In the genomic region with DNA sequence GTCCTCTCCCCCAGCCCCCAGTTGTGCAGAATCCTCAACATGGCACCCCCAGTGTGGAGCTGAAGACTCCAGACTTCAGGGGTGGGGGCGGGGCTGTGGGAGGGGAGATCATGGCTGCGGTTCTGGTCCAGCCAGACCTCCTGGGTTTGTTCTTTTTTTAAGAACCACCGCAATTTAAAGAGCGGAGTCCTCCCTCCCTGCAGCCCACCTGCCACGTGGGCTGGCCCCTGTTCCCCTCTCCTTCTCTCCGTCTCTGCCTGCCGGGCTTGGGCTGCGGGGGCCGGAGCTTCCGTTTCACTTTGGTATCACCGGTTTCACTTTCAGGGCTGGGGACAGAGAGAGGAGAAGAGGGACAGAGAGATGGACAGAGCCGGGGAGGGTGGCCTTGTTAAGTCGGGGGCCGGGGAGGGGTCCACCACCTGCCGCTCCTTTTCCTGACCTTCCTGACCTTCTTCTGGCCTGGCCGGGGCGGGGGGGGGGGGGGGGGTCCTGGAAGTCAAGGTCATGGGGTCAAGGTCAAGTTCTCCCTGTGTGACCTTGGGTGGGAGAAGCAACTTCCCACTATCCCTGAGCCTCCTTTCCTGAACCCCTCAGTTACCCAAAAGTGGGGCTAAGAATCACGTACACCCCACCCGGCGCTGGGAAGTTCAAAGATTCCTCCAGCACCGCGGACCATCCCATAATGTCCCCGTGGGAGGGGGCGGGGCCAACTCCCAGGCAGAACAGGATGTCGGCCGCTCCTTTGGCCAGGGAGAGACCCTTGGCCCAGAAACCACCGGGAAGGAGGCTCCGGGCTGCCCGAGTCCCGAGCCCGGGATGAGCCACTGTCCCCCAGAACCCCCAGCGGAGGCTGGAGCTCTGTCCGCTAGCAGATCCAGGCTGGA, we compare ENCODE assay signal across 8 cellular contexts. TPM values are rescaled to one million over a fixed set of nuclear protein-coding genes. Genes with fewer than 3 reads are reported as not detected.
A peak's percentile ranks its signal among the peaks of the same experiment; 100 is the strongest.
DNase-seq lines count a peak whose midpoint lies in the region; ATAC-seq and TF ChIP-seq lines count a peak whose summit lies in the region.

No MANE protein-coding gene starts in this region.

- TF ChIP-seq CTCF in smooth muscle cell (IDR thresholded peaks at IDR 0.05; ENCODE audit: borderline replicate concordance, insufficient read depth, poor library complexity, severe bottlenecking) = no peak

- peak; percentile 84 for ATAC-seq in left ventricle myocardium superior
- no peak for ATAC-seq in GM21360 (IDR thresholded peaks at IDR 0.05; ENCODE audit: unreplicated experiment)

- H3K27me3 Mint-ChIP-seq in CD8-positive, alpha-beta memory T cell = no peaks in the 10 kb centered on the region
- no peaks in the 10 kb centered on the region for H3K27me3 Mint-ChIP-seq in activated T-helper 1 cell treated with anti-CD3 and anti-CD28 coated beads, Interleukin-12 subunit alpha, Interleukin-12 subunit beta, Interleukin-2, Interleukin-4 antibody, amounts not matched to agents 30 ng/mL and 10 ng/mL and 1 ng/mL, durations not matched to agents 14 hours and 24 hours and 36 hours (ENCODE audit: insufficient read depth)

- H3K27ac Mint-ChIP-seq in CD8-positive, alpha-beta memory T cell = peak overlapping the region; percentile 62 to 93 (median 88)
- peak overlapping the region; percentile 83 for H3K27ac Mint-ChIP-seq in activated T-helper 1 cell treated with anti-CD3 and anti-CD28 coated beads, Interleukin-12 subunit alpha, Interleukin-12 subunit beta, Interleukin-2, Interleukin-4 antibody, amounts not matched to agents 30 ng/mL and 10 ng/mL and 1 ng/mL, durations not matched to agents 14 hours and 24 hours and 36 hours

- peak overlapping the region; percentile 80 to 95 (median 86) for H3K4me3 Mint-ChIP-seq in CD8-positive, alpha-beta memory T cell
- peak overlapping the region; percentile 61 for H3K4me3 Mint-ChIP-seq in activated T-helper 1 cell treated with anti-CD3 and anti-CD28 coated beads, Interleukin-12 subunit alpha, Interleukin-12 subunit beta, Interleukin-2, Interleukin-4 antibody, amounts not matched to agents 30 ng/mL and 10 ng/mL and 1 ng/mL, durations not matched to agents 14 hours and 24 hours and 36 hours

- H3K27ac ChIP-seq in CD8-positive, alpha-beta memory T cell (ENCODE audit: low read depth, low read length) = peak overlapping the region; percentile 59
- H3K27ac ChIP-seq in smooth muscle cell (ENCODE audit: low read depth) = no peak overlapping the region

- H3K36me3 ChIP-seq in CD8-positive, alpha-beta memory T cell (ENCODE audit: insufficient read depth, low read length) = no peaks in the 10 kb centered on the region
- no peaks in the 10 kb centered on the region for H3K36me3 ChIP-seq in smooth muscle cell (ENCODE audit: low read depth)

- H3K9me3 Mint-ChIP-seq in CD8-positive, alpha-beta memory T cell = no peaks in the 10 kb centered on the region
- H3K9me3 Mint-ChIP-seq in activated T-helper 1 cell treated with anti-CD3 and anti-CD28 coated beads, Interleukin-12 subunit alpha, Interleukin-12 subunit beta, Interleukin-2, Interleukin-4 antibody, amounts not matched to agents 30 ng/mL and 10 ng/mL and 1 ng/mL, durations not matched to agents 14 hours and 24 hours and 36 hours = no peaks in the 10 kb centered on the region

- CTCF ChIA-PET in CD8-positive, alpha-beta memory T cell (lab: Charles Lee) = interaction anchor here (0.6 to 2.1 kb wide), 4 partner anchors 12 to 237 kb away, joined by 3 to 7 read pairs (median 3); no protein-coding TSS in a partner anchor

- no peak overlapping the region for H2AFZ ChIP-seq in smooth muscle cell (ENCODE audit: low read depth)

- H3K36me3 Mint-ChIP-seq in CD8-positive, alpha-beta memory T cell = no peaks in the 10 kb centered on the region
- H3K36me3 Mint-ChIP-seq in activated T-helper 1 cell treated with anti-CD3 and anti-CD28 coated beads, Interleukin-12 subunit alpha, Interleukin-12 subunit beta, Interleukin-2, Interleukin-4 antibody, amounts not matched to agents 30 ng/mL and 10 ng/mL and 1 ng/mL, durations not matched to agents 14 hours and 24 hours and 36 hours (ENCODE audit: low read depth) = no peaks in the 10 kb centered on the region

- H3K4me2 ChIP-seq in smooth muscle cell = peak overlapping the region; percentile 63

- no peaks in the 10 kb centered on the region for H3K79me2 ChIP-seq in smooth muscle cell (ENCODE audit: low read depth)

- H3K4me1 Mint-ChIP-seq in CD8-positive, alpha-beta memory T cell = peaks cover 14 to 34% (median 14%) of the 10 kb centered on the region in 3 donors
- peaks cover 32% of the 10 kb centered on the region for H3K4me1 Mint-ChIP-seq in activated T-helper 1 cell treated with anti-CD3 and anti-CD28 coated beads, Interleukin-12 subunit alpha, Interleukin-12 subunit beta, Interleukin-2, Interleukin-4 antibody, amounts not matched to agents 30 ng/mL and 10 ng/mL and 1 ng/mL, durations not matched to agents 14 hours and 24 hours and 36 hours (ENCODE audit: low read depth)

- WGBS in smooth muscle cell (ENCODE audit: low lambda C conversion rate) = 57% methylated on average over 22 of the region's 33 CpGs

- no peaks in the 10 kb centered on the region for H4K20me1 ChIP-seq in smooth muscle cell (ENCODE audit: low read depth)

- POLR2A ChIA-PET in CD8-positive, alpha-beta memory T cell (lab: Charles Lee) = interaction anchor here (0.8 to 1.4 kb wide), 6 partner anchors 9 to 70 kb away, joined by 3 to 7 read pairs (median 6); a partner anchor contains a TSS

- intact Hi-C loops in activated T-helper 1 cell treated with anti-CD3 and anti-CD28 coated beads, Interleukin-12 subunit alpha, Interleukin-12 subunit beta, Interleukin-2, Interleukin-4 antibody, amounts not matched to agents 30 ng/mL and 10 ng/mL and 1 ng/mL, durations not matched to agents 14 hours and 24 hours and 36 hours (cut with micrococcal nuclease) = loop anchor here (1.0 kb wide), 1 partner anchor 9 kb away; no protein-coding TSS in a partner anchor
- intact Hi-C loops in left ventricle myocardium superior (cut with micrococcal nuclease) = no loop called here

- peak in 2 of 5 donors; percentile 56 to 66 for DNase-seq in CD8-positive, alpha-beta memory T cell
- DNase-seq in LHCN-M2 (ENCODE audit: low read depth) (peak; percentile 6), left ventricle myocardium superior (peak; percentile 89), smooth muscle cell (lab: John Stamatoyannopoulos, UW; ENCODE audit: unreplicated experiment) (no peak), DMS153 treated with DMSO at 0.1 percent for 48 hours (lab: John Stamatoyannopoulos, UW; ENCODE audit: unreplicated experiment) (no peak), COLO829 (ENCODE audit: low spot score) (no peak)
- peak; percentile 41 for DNase-seq in activated T-helper 1 cell treated with anti-CD3 and anti-CD28 coated beads, Interleukin-12 subunit alpha, Interleukin-12 subunit beta, Interleukin-2, Interleukin-4 antibody, amounts not matched to agents 30 ng/mL and 10 ng/mL and 1 ng/mL, durations not matched to agents 14 hours and 24 hours and 36 hours (ENCODE audit: low spot score)

- H3K4me3 ChIP-seq in CD8-positive, alpha-beta memory T cell (ENCODE audit: low read length) = peak overlapping the region; percentile 73
- H3K4me3 ChIP-seq in smooth muscle cell = peak overlapping the region; percentile 38

- H3K9ac ChIP-seq in smooth muscle cell (ENCODE audit: low read depth) = no peak overlapping the region

- H3K9me3 ChIP-seq in CD8-positive, alpha-beta memory T cell (ENCODE audit: low read length) = no peaks in the 10 kb centered on the region
- H3K9me3 ChIP-seq in smooth muscle cell (replicated peaks; ENCODE audit: low read depth) = no peaks in the 10 kb centered on the region

- no peaks in the 10 kb centered on the region for H3K27me3 ChIP-seq in CD8-positive, alpha-beta memory T cell (ENCODE audit: insufficient read depth, low read length, poor library complexity, severe bottlenecking)
- no peaks in the 10 kb centered on the region for H3K27me3 ChIP-seq in smooth muscle cell (ENCODE audit: low read depth)

- H3K4me1 ChIP-seq in CD8-positive, alpha-beta memory T cell (ENCODE audit: insufficient read depth, low read length) = peaks cover 36% of the 10 kb centered on the region
- no peaks in the 10 kb centered on the region for H3K4me1 ChIP-seq in smooth muscle cell (ENCODE audit: low read depth)

- H3F3A ChIP-seq in smooth muscle cell (ENCODE audit: low read depth) = no peaks in the 10 kb centered on the region

RNA-seq across cellular contexts. Expression of a gene that starts 11.3 kb away (rescaled TPM):
- 10 to 100 TPM; 44.1 to 46.8 TPM for total RNA-seq in CD8-positive, alpha-beta memory T cell
- polyA plus RNA-seq in CD8-positive, alpha-beta memory T cell = 86.1 TPM
- total RNA-seq in LHCN-M2 (2014; rRNA removed) (29.5 and 29.7 TPM in 2 replicates), left ventricle myocardium superior (35.2 TPM), smooth muscle cell (13.3 and 16.1 TPM in 2 replicates)
- polyA plus RNA-seq in LHCN-M2 (2012) = 12.3 TPM
- 37.1 and 41.3 TPM in 2 replicates for total RNA-seq in activated T-helper 1 cell treated with anti-CD3 and anti-CD28 coated beads, Interleukin-12 subunit alpha, Interleukin-12 subunit beta, Interleukin-2, Interleukin-4 antibody, amounts not matched to agents 30 ng/mL and 10 ng/mL and 1 ng/mL, durations not matched to agents 14 hours and 24 hours and 36 hours
- polyA plus RNA-seq in smooth muscle cell = 36.0 and 53.4 TPM in 2 replicates

RNA-seq across cellular contexts. Expression of a gene that starts 45.9 kb away (rescaled TPM):
- 100 to 1,000 TPM; 161 to 164 TPM for total RNA-seq in CD8-positive, alpha-beta memory T cell
- 122 TPM for polyA plus RNA-seq in CD8-positive, alpha-beta memory T cell
- total RNA-seq in LHCN-M2 (2014; rRNA removed) = 178 and 191 TPM in 2 replicates
- polyA plus RNA-seq in LHCN-M2 (2012) = 222 TPM
- 131 and 135 TPM in 2 replicates for total RNA-seq in activated T-helper 1 cell treated with anti-CD3 and anti-CD28 coated beads, Interleukin-12 subunit alpha, Interleukin-12 subunit beta, Interleukin-2, Interleukin-4 antibody, amounts not matched to agents 30 ng/mL and 10 ng/mL and 1 ng/mL, durations not matched to agents 14 hours and 24 hours and 36 hours
- total RNA-seq in left ventricle myocardium superior = 148 TPM
- 79.1 and 90.1 TPM in 2 replicates for total RNA-seq in smooth muscle cell
- 186 and 193 TPM in 2 replicates for polyA plus RNA-seq in smooth muscle cell

Comparison
In these comparisons a context has a peak if more than half of its experiments do, and no peak if none do; other contexts are left out.
1. DNase-seq: peak in LHCN-M2 (single experiment), activated T-helper 1 cell treated with anti-CD3 and anti-CD28 coated beads, Interleukin-12 subunit alpha, Interleukin-12 subunit beta, Interleukin-2, Interleukin-4 antibody, amounts not matched to agents 30 ng/mL and 10 ng/mL and 1 ng/mL, durations not matched to agents 14 hours and 24 hours and 36 hours (single experiment) and left ventricle myocardium superior (single experiment); none in smooth muscle cell (single experiment), DMS153 treated with DMSO at 0.1 percent for 48 hours (single experiment) and COLO829 (single experiment).